In genomic region chr4:83284161-83285021, GRCh38 we compare ENCODE assay signal across 8 cellular contexts. TPM values are rescaled to one million over a fixed set of nuclear protein-coding genes. Genes with fewer than 3 reads are reported as not detected.
DNase-seq lines count a peak whose midpoint lies in the region; ATAC-seq, FAIRE-seq and TF ChIP-seq lines count a peak whose summit lies in the region.

TSS of gene COQ2 (minus strand) at chr4:83284798. CDS start at chr4:83284764, 34 bp downstream.

- H3K9me3 ChIP-seq in HUES48 (ENCODE audit: control insufficient read depth, insufficient read depth, low read length) (no peaks in the 10 kb centered on the region), OCI-LY3 (ENCODE audit: insufficient read depth, low read length) (no peaks in the 10 kb centered on the region), mononuclear cell (ENCODE audit: low read depth, low read length) (no peaks in the 10 kb centered on the region)

- DNase-seq in D721Med (ENCODE audit: insufficient read length, low spot score) = peak; percentile 83
- peak; percentile 95 for DNase-seq in activated T-cell treated with anti-CD3 and anti-CD28 coated beads for 1 hour (ENCODE audit: low read depth)
- peak; percentile 97 for DNase-seq in epidermal melanocyte (ENCODE audit: insufficient read length, low spot score)
- peak; percentile 92 to 93 for DNase-seq in stimulated activated CD8-positive, alpha-beta memory T cell treated with anti-CD3 and anti-CD28 coated beads, Interleukin-4, amount 100 ng/mL, for 1 hour (ENCODE audit: low read depth in 2 of 2, low spot score in 1 of 2)

- H3K4me1 ChIP-seq in HUES48 (ENCODE audit: control insufficient read depth, insufficient read depth, low read length) (peaks cover 6% of the 10 kb centered on the region; the same call in 1 of the 2 replicates), OCI-LY3 (ENCODE audit: low read length) (peaks cover 33% of the 10 kb centered on the region), mononuclear cell (ENCODE audit: insufficient read depth, low read length) (peaks cover 43% of the 10 kb centered on the region)

- ATAC-seq in GM21390 (IDR thresholded peaks at IDR 0.05; ENCODE audit: unreplicated experiment) = peak; percentile 87

- H2AFZ ChIP-seq in OCI-LY3 (ENCODE audit: low read depth, low read length) = peak within 1 kb of the TSS; percentile 91

- H3K27me3 ChIP-seq in HUES48 (ENCODE audit: control insufficient read depth, insufficient read depth, low read length) = peaks cover 12% of the 10 kb centered on the region
- no peaks in the 10 kb centered on the region for H3K27me3 ChIP-seq in OCI-LY3 (ENCODE audit: low read depth, low read length)
- no peaks in the 10 kb centered on the region for H3K27me3 ChIP-seq in mononuclear cell (ENCODE audit: insufficient read depth, low read length)

- TF ChIP-seq CTCF in D721Med (IDR thresholded peaks at IDR 0.05; ENCODE audit: insufficient read depth, missing control alignments) (no peak), OCI-LY3 (IDR thresholded peaks at IDR 0.05; ENCODE audit: low read depth, low read length) (0 out of 2 replicates have a peak, but pooled peaks have one; percentile 12)

- no peak for FAIRE-seq in D721Med (lab: Jason Lieb, UNC)

- peaks cover 7% of the 10 kb centered on the region; the same call in 1 of the 2 replicates for H4K20me1 ChIP-seq in OCI-LY3 (ENCODE audit: insufficient read depth, low read length)

- peak within 1 kb of the TSS; percentile 78 for H3K4me2 ChIP-seq in OCI-LY3 (ENCODE audit: low read length)

- H3K4me3 ChIP-seq in HUES48 (ENCODE audit: low read depth, low read length) (peak within 1 kb of the TSS; percentile 87), OCI-LY3 (ENCODE audit: low read length) (peak within 1 kb of the TSS; percentile 77), mononuclear cell (ENCODE audit: low read length) (peak within 1 kb of the TSS; percentile 63)

- H3K36me3 ChIP-seq in HUES48 (ENCODE audit: control insufficient read depth, insufficient read depth, low read length) (no peaks in the 10 kb centered on the region), OCI-LY3 (replicated peaks; ENCODE audit: low read depth, low read length) (no peaks in the 10 kb centered on the region)

- H3K79me2 ChIP-seq in OCI-LY3 (ENCODE audit: low read length) = peaks cover 11% of the 10 kb centered on the region; the same call in 1 of the 2 replicates

- H3K27ac ChIP-seq in HUES48 (ENCODE audit: low read depth, low read length) (peak within 1 kb of the TSS; percentile 93), OCI-LY3 (ENCODE audit: low read length) (peak within 1 kb of the TSS; percentile 33)

- H3K9ac ChIP-seq in HUES48 (ENCODE audit: low read depth, low read length) (peak within 1 kb of the TSS; percentile 94), OCI-LY3 (ENCODE audit: low read length) (peak within 1 kb of the TSS; percentile 77)

RNA-seq across cellular contexts. Expression of gene COQ2, which starts in this region (rescaled TPM):
- 7.6 TPM for total RNA-seq in mononuclear cell

Comparison
In these comparisons a context has a peak if more than half of its experiments do, and no peak if none do; other contexts are left out.
1. Peak in every context shown above with its lines: DNase-seq, ATAC-seq, H3K4me3 ChIP-seq and H3K27ac ChIP-seq.